In the genomic region with DNA sequence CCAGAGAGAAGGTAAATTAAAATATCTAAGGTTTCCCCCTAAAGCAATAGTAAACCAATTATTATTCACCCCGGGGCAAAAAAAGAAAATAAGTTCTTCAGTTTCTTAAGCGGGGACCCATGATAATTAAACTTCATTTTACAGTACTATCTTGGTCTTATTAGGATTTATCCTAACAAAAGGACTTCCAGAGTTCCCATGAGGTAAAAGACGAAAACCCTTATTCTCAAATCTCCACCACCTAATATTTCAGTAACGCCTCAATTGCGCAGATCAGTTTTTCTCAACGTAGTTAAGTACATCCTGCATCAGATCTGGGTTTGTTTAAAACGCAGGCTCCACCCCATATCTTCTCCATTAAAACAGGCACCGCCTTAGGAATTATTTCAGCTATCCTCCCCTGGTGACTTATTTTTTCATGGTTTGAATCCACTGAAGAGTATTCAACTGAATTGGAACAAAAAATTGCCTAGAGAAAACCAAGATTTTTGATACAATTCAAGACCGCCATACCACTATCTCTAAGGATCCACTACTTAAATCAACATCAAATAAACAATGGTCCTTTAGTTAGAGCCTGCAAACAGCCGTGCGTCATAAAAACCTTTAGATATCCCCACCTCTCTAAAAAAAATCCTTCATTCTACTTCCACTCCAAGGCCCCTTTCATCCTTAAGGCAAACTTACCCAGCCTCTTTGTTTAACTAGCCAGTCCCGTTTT, we compare ENCODE assay signal across 8 cellular contexts. TPM values are rescaled to one million over a fixed set of nuclear protein-coding genes. Genes with fewer than 3 reads are reported as not detected.
A peak's percentile ranks its signal among the peaks of the same experiment; 100 is the strongest.
DNase-seq lines count a peak whose midpoint lies in the region; ATAC-seq, FAIRE-seq and TF ChIP-seq lines count a peak whose summit lies in the region.

No MANE protein-coding gene starts in this region.

- DNase-seq in A549 (ENCODE audit: low read depth in 1 of 2, low spot score in 1 of 2): no peak
- DNase-seq in GM23248: peak; percentile 69
- peak; percentile 48 for DNase-seq in activated CD8-positive, alpha-beta T cell treated with anti-CD3 and anti-CD28 coated beads, Interleukin-2, amount 10 ng/mL, durations not matched to agents 7 days and 5 days
- DNase-seq in iPS DF 6.9 (ENCODE audit: low read depth, low spot score): no peak
- no peak for DNase-seq in stimulated activated naive B cell treated with anti-CD40 and anti-IgM and Interleukin-4, amounts not matched to agents 10 μg/mL and 1 μg/mL and 100 μg/mL, for 72 hours
- no peak for DNase-seq in activated CD8-positive, alpha-beta memory T cell treated with anti-CD3 and anti-CD28 coated beads for 24 hours
- no peak for DNase-seq in AG08395 (ENCODE audit: low spot score)
- DNase-seq in NCI-H524 treated with DMSO at 0.1 percent for 48 hours (lab: John Stamatoyannopoulos, UW): no peak

- peaks cover 88% of the 10 kb centered on the region for H3K79me2 ChIP-seq in GM23248 (ENCODE audit: insufficient read depth)

- H3K4me2 ChIP-seq in A549 (peak overlapping the region; percentile 74), GM23248 (ENCODE audit: unreplicated experiment) (peak overlapping the region; percentile 98)

- no peak for TF ChIP-seq CTCF in A549 (IDR thresholded peaks at IDR 0.05)

- no peaks in the 10 kb centered on the region for H3K9me3 ChIP-seq in A549
- no peaks in the 10 kb centered on the region for H3K9me3 ChIP-seq in GM23248 (ENCODE audit: low read depth)
- H3K9me3 ChIP-seq in iPS DF 6.9 (ENCODE audit: control insufficient read depth, insufficient read depth, low read length): no peaks in the 10 kb centered on the region

- peaks cover 46% of the 10 kb centered on the region for H3K4me1 ChIP-seq in A549
- H3K4me1 ChIP-seq in GM23248 (ENCODE audit: insufficient read depth): peaks cover 46% of the 10 kb centered on the region
- no peaks in the 10 kb centered on the region for H3K4me1 ChIP-seq in iPS DF 6.9 (ENCODE audit: control insufficient read depth, insufficient read depth, low read length)

- FAIRE-seq in A549 (lab: Jason Lieb, UNC): no peak

- peaks cover 32% of the 10 kb centered on the region; the same call in 1 of the 2 replicates for H4K20me1 ChIP-seq in GM23248 (ENCODE audit: insufficient read depth)

- H3K27ac Mint-ChIP-seq in activated CD8-positive, alpha-beta T cell treated with anti-CD3 and anti-CD28 coated beads, Interleukin-2, amount 10 ng/mL, durations not matched to agents 7 days and 5 days: peak overlapping the region; percentile 94
- peak overlapping the region; percentile 98 for H3K27ac Mint-ChIP-seq in stimulated activated naive B cell treated with anti-CD40 and anti-IgM and Interleukin-4, amounts not matched to agents 10 μg/mL and 1 μg/mL and 100 μg/mL, for 72 hours

- no peak for TF ChIP-seq POLR2A in A549 (IDR thresholded peaks at IDR 0.05; ENCODE audit: low read length)

- H3F3A ChIP-seq in GM23248 (ENCODE audit: insufficient read depth): peaks cover 73% of the 10 kb centered on the region

- 2% methylated on average over 12 of the region's 12 CpGs for WGBS in A549 (ENCODE audit: missing lambda C conversion rate)
- 0 to 1% methylated on average over 12 of the region's 12 CpGs for WGBS in GM23248 (ENCODE audit: low coverage in 1 of 2, low lambda C conversion rate in 2 of 2, missing lambda C conversion rate in 2 of 2), 2 experiments
- no CpG with 5 or more reads among the region's 12 CpGs for WGBS in iPS DF 6.9 (ENCODE audit: insufficient coverage, insufficient read length)

- peak overlapping the region; percentile 99 for H3K9ac ChIP-seq in GM23248

- H3K9me3 Mint-ChIP-seq in activated CD8-positive, alpha-beta T cell treated with anti-CD3 and anti-CD28 coated beads, Interleukin-2, amount 10 ng/mL, durations not matched to agents 7 days and 5 days (ENCODE audit: insufficient read depth): no peaks in the 10 kb centered on the region
- H3K9me3 Mint-ChIP-seq in stimulated activated naive B cell treated with anti-CD40 and anti-IgM and Interleukin-4, amounts not matched to agents 10 μg/mL and 1 μg/mL and 100 μg/mL, for 72 hours: no peaks in the 10 kb centered on the region

- no peak for TF ChIP-seq EP300 in A549 (IDR thresholded peaks at IDR 0.05)

- H3K36me3 ChIP-seq in GM23248 (ENCODE audit: low read depth): peaks cover 56% of the 10 kb centered on the region
- peaks cover 9% of the 10 kb centered on the region; the same call in 1 of the 2 replicates for H3K36me3 ChIP-seq in iPS DF 6.9 (ENCODE audit: control insufficient read depth, insufficient read depth, low read length)

- CTCF ChIA-PET in A549 (lab: Yijun Ruan, JAX): interaction anchor here (0.8 to 7.4 kb wide), 7 partner anchors 14 to 235 kb away, joined by 4 to 140 read pairs (median 6); no protein-coding TSS in a partner anchor
- CTCF ChIA-PET in activated CD8-positive, alpha-beta T cell treated with anti-CD3 and anti-CD28 coated beads, Interleukin-2, amount 10 ng/mL, durations not matched to agents 7 days and 5 days (lab: Charles Lee): interaction anchor here (0.6 to 13.3 kb wide), 4 partner anchors 13 to 426 kb away, joined by 3 to 412 read pairs (median 20); no protein-coding TSS in a partner anchor

- H2AFZ ChIP-seq in GM23248: no peak overlapping the region

- H3K9me2 ChIP-seq in GM23248 (ENCODE audit: insufficient read depth): no peaks in the 10 kb centered on the region

- ATAC-seq in A549: no peak
- ATAC-seq in activated CD8-positive, alpha-beta T cell treated with anti-CD3 and anti-CD28 coated beads, Interleukin-2, amount 10 ng/mL, durations not matched to agents 7 days and 5 days: no peak
- ATAC-seq in stimulated activated naive B cell treated with anti-CD40 and anti-IgM and Interleukin-4, amounts not matched to agents 10 μg/mL and 1 μg/mL and 100 μg/mL, for 72 hours (replicated peaks): no peak

- POLR2A ChIA-PET in A549 (lab: Yijun Ruan, JAX): interaction anchor here (2.0 to 6.3 kb wide), 10 partner anchors 8 to 52 kb away, joined by 6 to 201 read pairs (median 40); a partner anchor contains a TSS
- POLR2A ChIA-PET in activated CD8-positive, alpha-beta T cell treated with anti-CD3 and anti-CD28 coated beads, Interleukin-2, amount 10 ng/mL, durations not matched to agents 7 days and 5 days (lab: Charles Lee): interaction anchor here (1.1 to 19.3 kb wide), 10 partner anchors 11 to 691 kb away, joined by 3 to 1108 read pairs (median 20); a partner anchor contains a TSS

- H3K27me3 Mint-ChIP-seq in activated CD8-positive, alpha-beta T cell treated with anti-CD3 and anti-CD28 coated beads, Interleukin-2, amount 10 ng/mL, durations not matched to agents 7 days and 5 days (ENCODE audit: low read depth): no peaks in the 10 kb centered on the region
- no peaks in the 10 kb centered on the region for H3K27me3 Mint-ChIP-seq in stimulated activated naive B cell treated with anti-CD40 and anti-IgM and Interleukin-4, amounts not matched to agents 10 μg/mL and 1 μg/mL and 100 μg/mL, for 72 hours

- H3K36me3 Mint-ChIP-seq in activated CD8-positive, alpha-beta T cell treated with anti-CD3 and anti-CD28 coated beads, Interleukin-2, amount 10 ng/mL, durations not matched to agents 7 days and 5 days (ENCODE audit: low read depth): peaks cover 65% of the 10 kb centered on the region
- H3K36me3 Mint-ChIP-seq in stimulated activated naive B cell treated with anti-CD40 and anti-IgM and Interleukin-4, amounts not matched to agents 10 μg/mL and 1 μg/mL and 100 μg/mL, for 72 hours: peaks cover 54 to 63% of the 10 kb centered on the region in 2 donors

- H3K4me3 ChIP-seq in A549 (peak overlapping the region; percentile 91), GM23248 (peak overlapping the region; percentile 98), iPS DF 6.9 (ENCODE audit: low read length) (peak overlapping the region; percentile 43; the same call in 1 of the 2 replicates)

- H3K27me3 ChIP-seq in GM23248 (replicated peaks; ENCODE audit: insufficient read depth) (no peaks in the 10 kb centered on the region), iPS DF 6.9 (ENCODE audit: control insufficient read depth, insufficient read depth, low read length) (no peaks in the 10 kb centered on the region)

- no peak for TF ChIP-seq RAD21 in A549 (conservative IDR thresholded peaks at IDR 0.05 in 1 of 2, IDR thresholded peaks at IDR 0.05 in 1 of 2)

- peak overlapping the region; percentile 98 for H3K27ac ChIP-seq in A549
- H3K27ac ChIP-seq in GM23248: peak overlapping the region; percentile 100
- H3K27ac ChIP-seq in iPS DF 6.9 (ENCODE audit: low read length): no peak overlapping the region

- peaks cover 52% of the 10 kb centered on the region for H3K4me1 Mint-ChIP-seq in activated CD8-positive, alpha-beta T cell treated with anti-CD3 and anti-CD28 coated beads, Interleukin-2, amount 10 ng/mL, durations not matched to agents 7 days and 5 days (ENCODE audit: low read depth)
- H3K4me1 Mint-ChIP-seq in stimulated activated naive B cell treated with anti-CD40 and anti-IgM and Interleukin-4, amounts not matched to agents 10 μg/mL and 1 μg/mL and 100 μg/mL, for 72 hours: peaks cover 18 to 33% of the 10 kb centered on the region in 2 donors

- in situ Hi-C loops in GM23248 (cut with MboI): no loop called here

- peak overlapping the region; percentile 97 for H3K4me3 Mint-ChIP-seq in activated CD8-positive, alpha-beta T cell treated with anti-CD3 and anti-CD28 coated beads, Interleukin-2, amount 10 ng/mL, durations not matched to agents 7 days and 5 days
- peak overlapping the region; percentile 90 to 95 for H3K4me3 Mint-ChIP-seq in stimulated activated naive B cell treated with anti-CD40 and anti-IgM and Interleukin-4, amounts not matched to agents 10 μg/mL and 1 μg/mL and 100 μg/mL, for 72 hours

RNA-seq across cellular contexts. Expression of a gene that starts 1.7 kb away (rescaled TPM):
- 145 and 202 TPM in 2 replicates for polyA plus RNA-seq in A549 (2011; rRNA removed)
- 54.2 and 63.4 TPM in 2 replicates for polyA plus RNA-seq in A549 (2012; cell fraction: cytosol; rRNA removed)
- polyA plus RNA-seq in A549 (2012; cell fraction: nucleus; rRNA removed): 178 and 186 TPM in 2 replicates
- polyA plus RNA-seq in A549 (2017; fragmentation: RNase III; extraction: RNeasy Plus Mini Kit Qiagen cat#74134 plus additional on column Dnase treatment): 77.5 to 80.0 TPM (median 78.6 TPM) in 3 replicates
- polyA minus RNA-seq in A549 (2011; rRNA and poly(A)+ RNA removed): 144 and 151 TPM in 2 replicates
- total RNA-seq in GM23248 (2014; rRNA removed; shearing (Covaris generic)): 307 and 310 TPM in 2 replicates
- polyA plus RNA-seq in GM23248 (2016; fragmentation: Nextera tagmentation; extraction: Ambion mirVana): 79.0 and 84.7 TPM in 2 replicates
- 100 to 1,000 TPM; 249 to 261 TPM for total RNA-seq in activated CD8-positive, alpha-beta T cell treated with anti-CD3 and anti-CD28 coated beads, Interleukin-2, amount 10 ng/mL, durations not matched to agents 7 days and 5 days

RNA-seq across cellular contexts. Expression of a gene that starts 28.5 kb away (rescaled TPM):
- 1.3 and 1.8 TPM in 2 replicates for polyA plus RNA-seq in A549 (2011; rRNA removed)
- 3.1 and 3.6 TPM in 2 replicates for polyA plus RNA-seq in A549 (2012; cell fraction: cytosol; rRNA removed)
- polyA plus RNA-seq in A549 (2012; cell fraction: nucleus; rRNA removed): 15.6 and 15.8 TPM in 2 replicates
- polyA plus RNA-seq in A549 (2017; fragmentation: RNase III; extraction: RNeasy Plus Mini Kit Qiagen cat#74134 plus additional on column Dnase treatment): 1.3 to 2.0 TPM (median 1.5 TPM) in 3 replicates
- polyA minus RNA-seq in A549 (2011; rRNA and poly(A)+ RNA removed): 0.54 and 1.2 TPM in 2 replicates
- 27.6 and 27.9 TPM in 2 replicates for total RNA-seq in GM23248 (2014; rRNA removed; shearing (Covaris generic))
- polyA plus RNA-seq in GM23248 (2016; fragmentation: Nextera tagmentation; extraction: Ambion mirVana): 45.4 TPM in 2 replicates
- total RNA-seq in activated CD8-positive, alpha-beta T cell treated with anti-CD3 and anti-CD28 coated beads, Interleukin-2, amount 10 ng/mL, durations not matched to agents 7 days and 5 days: not detected

RNA-seq across cellular contexts. Expression of a gene that starts 51.7 kb away (rescaled TPM):
- 61.2 and 67.9 TPM in 2 replicates for polyA plus RNA-seq in A549 (2011; rRNA removed)
- polyA plus RNA-seq in A549 (2012; cell fraction: cytosol; rRNA removed): 44.7 and 49.2 TPM in 2 replicates
- 19.4 and 22.9 TPM in 2 replicates for polyA plus RNA-seq in A549 (2012; cell fraction: nucleus; rRNA removed)
- 117 to 128 TPM (median 121 TPM) in 3 replicates for polyA plus RNA-seq in A549 (2017; fragmentation: RNase III; extraction: RNeasy Plus Mini Kit Qiagen cat#74134 plus additional on column Dnase treatment)
- 23.9 and 24.4 TPM in 2 replicates for polyA minus RNA-seq in A549 (2011; rRNA and poly(A)+ RNA removed)
- 47.4 and 54.3 TPM in 2 replicates for total RNA-seq in GM23248 (2014; rRNA removed; shearing (Covaris generic))
- polyA plus RNA-seq in GM23248 (2016; fragmentation: Nextera tagmentation; extraction: Ambion mirVana): 44.4 and 51.1 TPM in 2 replicates
- 100 to 1,000 TPM; 208 to 214 TPM for total RNA-seq in activated CD8-positive, alpha-beta T cell treated with anti-CD3 and anti-CD28 coated beads, Interleukin-2, amount 10 ng/mL, durations not matched to agents 7 days and 5 days

Comparison
In these comparisons a context has a peak if more than half of its experiments do, and no peak if none do; other contexts are left out.
1. DNase-seq: peak in GM23248 (single experiment) and activated CD8-positive, alpha-beta T cell treated with anti-CD3 and anti-CD28 coated beads, Interleukin-2, amount 10 ng/mL, durations not matched to agents 7 days and 5 days (single experiment); none in A549 (0 of 2), iPS DF 6.9 (single experiment), stimulated activated naive B cell treated with anti-CD40 and anti-IgM and Interleukin-4, amounts not matched to agents 10 μg/mL and 1 μg/mL and 100 μg/mL, for 72 hours (single experiment), activated CD8-positive, alpha-beta memory T cell treated with anti-CD3 and anti-CD28 coated beads for 24 hours (single experiment), AG08395 (single experiment) and NCI-H524 treated with DMSO at 0.1 percent for 48 hours (single experiment).
2. H3K4me3 ChIP-seq: peak in every context shown above with its lines; median percentile 98 in GM23248; 91 in A549; 43 in iPS DF 6.9.
3. RNA of a gene that starts 28.5 kb away (total RNA-seq): 27.6 to 27.9 TPM in GM23248; not detected in activated CD8-positive, alpha-beta T cell treated with anti-CD3 and anti-CD28 coated beads, Interleukin-2, amount 10 ng/mL, durations not matched to agents 7 days and 5 days; every median in the first group is over 10 times any median in the second.